Comparison of ENCODE assay signal across 1 cellular context in genomic region chr3:44981751-44982150, GRCh38.
A peak's percentile ranks its signal among the peaks of the same experiment; 100 is the strongest.
TF ChIP-seq lines count a peak whose summit lies in the region.

No MANE protein-coding gene starts in this region.

TF ChIP-seq in K562, 482 proteins besides CTCF, POLR2A, EP300 and RAD21 (continued from another document):
- TF ChIP-seq REST (CRISPR knock-in tag; IDR thresholded peaks at IDR 0.05; ENCODE audit: low read depth) = peak; percentile 31; the same call in 1 of the 2 replicates
- TF ChIP-seq ZC3H4 (CRISPR knock-in tag; IDR thresholded peaks at IDR 0.05; ENCODE audit: borderline replicate concordance) = no peak
- 0 out of 2 replicates have a peak, but pooled peaks have one; percentile 6 for TF ChIP-seq OTX1 (CRISPR knock-in tag; IDR thresholded peaks at IDR 0.05)
- no peak for TF ChIP-seq PRDM10 (IDR thresholded peaks at IDR 0.05; ENCODE audit: partially characterized antibody)
- TF ChIP-seq ATF7 (IDR thresholded peaks at IDR 0.05) = 0 out of 2 replicates have a peak, but pooled peaks have one; percentile 14
- TF ChIP-seq EP400 (IDR thresholded peaks at IDR 0.05) = no peak
- TF ChIP-seq ZNF395 (CRISPR knock-in tag; IDR thresholded peaks at IDR 0.05) = no peak
- peak; percentile 26; the same call in 1 of the 2 replicates for TF ChIP-seq CBFA2T3 (IDR thresholded peaks at IDR 0.05)
- TF ChIP-seq ZEB2 (IDR thresholded peaks at IDR 0.05) = no peak
- peak; percentile 7; the same call in 1 of the 2 replicates for TF ChIP-seq CXXC5 (CRISPR knock-in tag; IDR thresholded peaks at IDR 0.05)
- no peak for TF ChIP-seq BRF2 (IDR thresholded peaks at IDR 0.05; ENCODE audit: borderline replicate concordance, insufficient read depth, insufficient read length)
- TF ChIP-seq ZNF12 (CRISPR knock-in tag; IDR thresholded peaks at IDR 0.05) = no peak
- peak; percentile 36 for TF ChIP-seq CCNT2 (IDR thresholded peaks at IDR 0.05; ENCODE audit: borderline replicate concordance, extremely low read depth, insufficient read length, low read depth, low read length)
- no peak for TF ChIP-seq ZFX (CRISPR knock-in tag; IDR thresholded peaks at IDR 0.05)
- no peak for TF ChIP-seq ZNF436 (CRISPR knock-in tag; IDR thresholded peaks at IDR 0.05)
- TF ChIP-seq KLF10 (CRISPR knock-in tag; IDR thresholded peaks at IDR 0.05) = no peak
- TF ChIP-seq ZNF740 (CRISPR knock-in tag; IDR thresholded peaks at IDR 0.05) = no peak
- no peak for TF ChIP-seq ZNF740 (tag; IDR thresholded peaks at IDR 0.05)
- TF ChIP-seq MEIS2 (IDR thresholded peaks at IDR 0.05; ENCODE audit: partially characterized antibody) = peak; percentile 80
- TF ChIP-seq PKNOX1 (IDR thresholded peaks at IDR 0.05) = peak; percentile 74
- TF ChIP-seq KHSRP (IDR thresholded peaks at IDR 0.05) = no peak
- 0 out of 2 replicates have a peak, but pooled peaks have one; percentile 23 for TF ChIP-seq CREB3 (tag; conservative IDR thresholded peaks at IDR 0.05; ENCODE audit: low read depth)
- TF ChIP-seq CSDE1 (IDR thresholded peaks at IDR 0.05) = no peak
- TF ChIP-seq ASH1L (IDR thresholded peaks at IDR 0.05; ENCODE audit: borderline replicate concordance, low read depth, partially characterized antibody) = no peak
- TF ChIP-seq JUN (IDR thresholded peaks at IDR 0.05; ENCODE audit: borderline replicate concordance, low read depth, low read length) = no peak
- TF ChIP-seq JUN (CRISPR knock-in tag; IDR thresholded peaks at IDR 0.05; ENCODE audit: borderline replicate concordance) = no peak
- no peak for TF ChIP-seq SAFB2 (IDR thresholded peaks at IDR 0.05; ENCODE audit: borderline replicate concordance, low read depth, low read length, severe bottlenecking)
- TF ChIP-seq SNAPC5 (CRISPR knock-in tag; IDR thresholded peaks at IDR 0.05) = no peak
- TF ChIP-seq HOMEZ (CRISPR knock-in tag; IDR thresholded peaks at IDR 0.05) = no peak
- no peak for TF ChIP-seq ZNF232 (CRISPR knock-in tag; IDR thresholded peaks at IDR 0.05)
- TF ChIP-seq RCOR1 (IDR thresholded peaks at IDR 0.05; ENCODE audit: borderline replicate concordance in 1 of 2, low read depth in 2 of 2, low read length in 2 of 2) = peak in 1 of 2 experiments; percentile 50; a peak in 1 of 4 replicates
- no peak for TF ChIP-seq SMARCC2 (IDR thresholded peaks at IDR 0.05; ENCODE audit: low read depth)
- peak; percentile 47 for TF ChIP-seq FOXJ2 (tag; IDR thresholded peaks at IDR 0.05)
- no peak for TF ChIP-seq PBX2 (CRISPR knock-in tag; IDR thresholded peaks at IDR 0.05; ENCODE audit: low read depth)
- TF ChIP-seq PBX2 (tag; conservative IDR thresholded peaks at IDR 0.05; ENCODE audit: low read depth) = peak; percentile 86
- TF ChIP-seq BDP1 (IDR thresholded peaks at IDR 0.05; ENCODE audit: insufficient read depth, insufficient read length) = no peak
- no peak for TF ChIP-seq E4F1 (CRISPR knock-in tag; IDR thresholded peaks at IDR 0.05; ENCODE audit: borderline replicate concordance)
- TF ChIP-seq HDAC1 (IDR thresholded peaks at IDR 0.05) = no peak
- TF ChIP-seq STAG1 (CRISPR knock-in tag; IDR thresholded peaks at IDR 0.05; ENCODE audit: borderline replicate concordance) = no peak
TF ChIP-seq in K562: peak in this region for 13.
